8 cellular contexts compared by ENCODE assay signal in genomic region chr2:70919672-70920366, GRCh38. TPM values are rescaled to one million over a fixed set of nuclear protein-coding genes. Genes with fewer than 3 reads are reported as not detected.
DNase-seq lines count a peak whose midpoint lies in the region; ATAC-seq and TF ChIP-seq lines count a peak whose summit lies in the region.

No MANE protein-coding gene starts in this region.

- peaks cover 17% of the 10 kb centered on the region for H3K27me3 Mint-ChIP-seq in activated T-helper 17 cell treated with anti-CD3 and anti-CD28 coated beads, Interleukin-2, amount 50 U/mL, for 72 hours

- no peaks in the 10 kb centered on the region for H3K9me3 Mint-ChIP-seq in activated T-helper 17 cell treated with anti-CD3 and anti-CD28 coated beads, Interleukin-2, amount 50 U/mL, for 72 hours

- peak; percentile 80 for DNase-seq in HuH-7 (ENCODE audit: low spot score)
- no peak for DNase-seq in RWPE2 (ENCODE audit: low spot score)
- peak; percentile 80 for DNase-seq in fibroblast of villous mesenchyme (ENCODE audit: low read depth)
- DNase-seq in omental fat pad (ENCODE audit: low spot score), result peak; percentile 82
- DNase-seq in thoracic aorta (ENCODE audit: low spot score), result no peak

- no peaks in the 10 kb centered on the region for H3K27me3 ChIP-seq in RWPE2 (ENCODE audit: insufficient read depth, poor library complexity, severe bottlenecking)
- no peaks in the 10 kb centered on the region for H3K27me3 ChIP-seq in thoracic aorta (replicated peaks; ENCODE audit: insufficient read depth)

- peak; percentile 82 for ATAC-seq in RWPE2 (ENCODE audit: low read depth)
- ATAC-seq in activated T-helper 17 cell treated with anti-CD3 and anti-CD28 coated beads, Interleukin-2, amount 50 U/mL, for 72 hours (replicated peaks), result peak; percentile 65
- peak; percentile 61 for ATAC-seq in omental fat pad (ENCODE audit: low FRiP score)
- no peak for ATAC-seq in thoracic aorta (ENCODE audit: insufficient number of reproducible peaks, low FRiP score, low read depth)
- ATAC-seq in HG03280 (IDR thresholded peaks at IDR 0.05; ENCODE audit: unreplicated experiment), result no peak

- H3K4me1 Mint-ChIP-seq in activated T-helper 17 cell treated with anti-CD3 and anti-CD28 coated beads, Interleukin-2, amount 50 U/mL, for 72 hours, result no peaks in the 10 kb centered on the region

- no peak overlapping the region for H3K27ac Mint-ChIP-seq in activated T-helper 17 cell treated with anti-CD3 and anti-CD28 coated beads, Interleukin-2, amount 50 U/mL, for 72 hours

- TF ChIP-seq CTCF in GM12872 (IDR thresholded peaks at IDR 0.05; ENCODE audit: insufficient read depth, low read depth, low read length), result peak; percentile 90
- peak; percentile 88 for TF ChIP-seq CTCF in RWPE2 (IDR thresholded peaks at IDR 0.05; ENCODE audit: poor library complexity, severe bottlenecking)
- peak; percentile 91 for TF ChIP-seq CTCF in fibroblast of villous mesenchyme (IDR thresholded peaks at IDR 0.05; ENCODE audit: insufficient read depth, low read depth, low read length)
- TF ChIP-seq CTCF in omental fat pad (IDR thresholded peaks at IDR 0.05), result peak in 2 of 3 donors; percentile 23 to 72
- peak; percentile 59 for TF ChIP-seq CTCF in thoracic aorta (IDR thresholded peaks at IDR 0.05)

- no peaks in the 10 kb centered on the region for H3K9me3 ChIP-seq in RWPE2 (ENCODE audit: severe bottlenecking)
- H3K9me3 ChIP-seq in thoracic aorta, result no peaks in the 10 kb centered on the region

- H3K36me3 ChIP-seq in RWPE2 (ENCODE audit: low read depth), result no peaks in the 10 kb centered on the region
- H3K36me3 ChIP-seq in thoracic aorta, result no peaks in the 10 kb centered on the region

- no peaks in the 10 kb centered on the region for H3K36me3 Mint-ChIP-seq in activated T-helper 17 cell treated with anti-CD3 and anti-CD28 coated beads, Interleukin-2, amount 50 U/mL, for 72 hours (ENCODE audit: low read depth)

- H3K27ac ChIP-seq in RWPE2 (ENCODE audit: poor library complexity, severe bottlenecking) (no peak overlapping the region), thoracic aorta (no peak overlapping the region)

- H3K4me3 ChIP-seq in RWPE2 (ENCODE audit: severe bottlenecking) (no peak overlapping the region), fibroblast of villous mesenchyme (ENCODE audit: low read depth, low read length) (no peak overlapping the region), thoracic aorta (no peak overlapping the region)

- H3K4me1 ChIP-seq in RWPE2 (ENCODE audit: insufficient read depth, poor library complexity, severe bottlenecking) (no peaks in the 10 kb centered on the region), thoracic aorta (ENCODE audit: control insufficient read depth in 1 of 2, low read depth in 2 of 2) (no peaks in the 10 kb centered on the region)

- no peak overlapping the region for H3K4me3 Mint-ChIP-seq in activated T-helper 17 cell treated with anti-CD3 and anti-CD28 coated beads, Interleukin-2, amount 50 U/mL, for 72 hours

RNA-seq across cellular contexts. Expression of gene ATP6V1B1, which starts 15.9 kb away (rescaled TPM):
- not detected for total RNA-seq in activated T-helper 17 cell treated with anti-CD3 and anti-CD28 coated beads, Interleukin-2, amount 50 U/mL, for 72 hours
- total RNA-seq in fibroblast of villous mesenchyme, result 0.97 TPM in 1 of 2 replicates, not detected in the other
- total RNA-seq in omental fat pad, result 1 to 10 TPM in 2 of 4 donors, not detected in 2; 3.6 to 7.1 TPM
- total RNA-seq in thoracic aorta, result 1 to 10 TPM; 1.4 to 4.4 TPM

RNA-seq across cellular contexts. Expression of gene VAX2, which starts 19.4 kb away (rescaled TPM):
- not detected for total RNA-seq in activated T-helper 17 cell treated with anti-CD3 and anti-CD28 coated beads, Interleukin-2, amount 50 U/mL, for 72 hours
- total RNA-seq in fibroblast of villous mesenchyme, result 0.43 and 2.9 TPM in 2 replicates
- total RNA-seq in omental fat pad, result 1 to 10 TPM in 3 of 4 donors, under 1 TPM in 1; 0.48 to 6.6 (median 1.8) TPM
- 1 to 10 TPM in 1 of 2 donors, under 1 TPM in 1; 0.56 to 1.9 TPM for total RNA-seq in thoracic aorta

RNA-seq across cellular contexts. Expression of gene ANKRD53, which starts 58.6 kb away (rescaled TPM):
- total RNA-seq in activated T-helper 17 cell treated with anti-CD3 and anti-CD28 coated beads, Interleukin-2, amount 50 U/mL, for 72 hours, result under 1 TPM in 1 of 2 donors, not detected in 1; 0.56 TPM
- total RNA-seq in fibroblast of villous mesenchyme (0.43 and 1.3 TPM in 2 replicates), omental fat pad (10 to 100 TPM in 2 of 4 donors, 1 to 10 TPM in 2; 6.2 to 16.8 (median 10.0) TPM), thoracic aorta (1 to 10 TPM in 1 of 2 donors, under 1 TPM in 1; 0.49 to 4.6 TPM)

Comparison
In these comparisons a context has a peak if more than half of its experiments do, and no peak if none do; other contexts are left out.
1. DNase-seq: peak in HuH-7 (single experiment), fibroblast of villous mesenchyme (single experiment) and omental fat pad (single experiment); none in RWPE2 (single experiment) and thoracic aorta (single experiment).
2. ATAC-seq: peak in RWPE2 (single experiment), activated T-helper 17 cell treated with anti-CD3 and anti-CD28 coated beads, Interleukin-2, amount 50 U/mL, for 72 hours (single experiment) and omental fat pad (single experiment); none in thoracic aorta (single experiment) and HG03280 (single experiment).
3. Peak in every context shown above with its lines, with median percentiles within 50 percentile points of each other: CTCF ChIP-seq.